In the genomic region with DNA sequence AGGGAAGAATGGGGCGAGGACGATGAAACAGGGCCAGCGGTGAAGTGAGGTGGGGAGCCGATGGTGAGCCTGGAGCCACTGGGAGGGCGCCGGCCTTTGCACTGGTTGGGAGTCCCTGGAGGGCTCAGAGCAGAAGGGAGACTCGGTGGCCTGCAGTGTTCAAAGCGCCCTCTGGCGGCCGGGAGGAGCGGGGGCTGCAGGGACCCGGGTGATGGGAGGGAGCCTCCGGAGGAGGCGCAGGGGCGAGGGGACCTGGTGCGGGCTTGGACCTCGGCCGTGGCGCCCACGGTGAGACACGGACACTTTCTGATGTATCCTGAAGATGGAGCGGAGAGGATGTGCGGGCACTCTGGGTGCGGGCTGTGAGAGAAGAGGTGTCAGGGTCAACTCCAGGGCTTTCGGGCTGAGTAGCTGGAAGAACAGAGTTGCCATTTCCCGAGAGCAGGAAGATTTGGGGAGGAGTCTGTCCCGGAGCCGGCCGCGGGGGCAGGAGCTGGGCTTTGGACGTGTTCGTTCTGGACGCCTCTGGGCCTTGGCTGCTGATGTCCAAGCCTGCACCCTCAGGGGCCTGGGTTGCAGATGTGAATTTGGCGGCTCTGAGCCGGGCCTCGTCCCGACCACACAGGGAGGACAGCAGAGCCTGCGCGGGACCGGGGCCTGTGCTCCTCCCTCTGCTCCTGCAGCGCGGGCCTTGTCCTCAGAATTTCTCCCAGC, we compare ENCODE assay signal across 8 cellular contexts. TPM values are rescaled to one million over a fixed set of nuclear protein-coding genes. Genes with fewer than 3 reads are reported as not detected.
DNase-seq lines count a peak whose midpoint lies in the region; ATAC-seq and TF ChIP-seq lines count a peak whose summit lies in the region.

No MANE protein-coding gene starts in this region.

- H3K27me3 ChIP-seq in right atrium auricular region (no peaks in the 10 kb centered on the region), spleen (replicated peaks in 1 of 7) (peaks cover 0 to 26% (median 2%) of the 10 kb centered on the region in 7 donors)

- no peak overlapping the region for H3K4me3 Mint-ChIP-seq in activated naive CD4-positive, alpha-beta T cell treated with anti-CD3 and anti-CD28 coated beads, Interleukin-2, amount 10 ng/mL, durations not matched to agents 7 days and 5 days

- H3K36me3 Mint-ChIP-seq in activated naive CD4-positive, alpha-beta T cell treated with anti-CD3 and anti-CD28 coated beads, Interleukin-2, amount 10 ng/mL, durations not matched to agents 7 days and 5 days = no peaks in the 10 kb centered on the region

- H3K9me3 ChIP-seq in right atrium auricular region (no peaks in the 10 kb centered on the region), spleen (no peaks in the 10 kb centered on the region)

- peak overlapping the region; percentile 39 to 55 for H3K27ac ChIP-seq in right atrium auricular region
- no peak overlapping the region for H3K27ac ChIP-seq in spleen

- TF ChIP-seq POLR2A in spleen (IDR thresholded peaks at IDR 0.05) = no peak

- DNase-seq in CMK (ENCODE audit: low read depth) (peak; percentile 33), SKM-1 (lab: John Stamatoyannopoulos, UW; ENCODE audit: unreplicated experiment) (peak; percentile 78), right atrium auricular region (ENCODE audit: low spot score) (peak; percentile 87), spleen (peak; percentile 91), NCI-H2171 treated with DMSO at 0.1 percent for 48 hours (lab: John Stamatoyannopoulos, UW) (no peak), globus pallidus (ENCODE audit: low spot score) (no peak)
- peak; percentile 74 for DNase-seq in activated naive CD4-positive, alpha-beta T cell treated with anti-CD3 and anti-CD28 coated beads, Interleukin-2, amount 10 ng/mL, durations not matched to agents 7 days and 5 days

- peaks cover 35% of the 10 kb centered on the region for H3K27me3 Mint-ChIP-seq in activated naive CD4-positive, alpha-beta T cell treated with anti-CD3 and anti-CD28 coated beads, Interleukin-2, amount 10 ng/mL, durations not matched to agents 7 days and 5 days

- H3K4me1 Mint-ChIP-seq in activated naive CD4-positive, alpha-beta T cell treated with anti-CD3 and anti-CD28 coated beads, Interleukin-2, amount 10 ng/mL, durations not matched to agents 7 days and 5 days = peaks cover 8% of the 10 kb centered on the region

- peak overlapping the region in 1 of 2 donors; percentile 6 for H3K4me3 ChIP-seq in right atrium auricular region
- peak overlapping the region in 1 of 8 donors; percentile 2 for H3K4me3 ChIP-seq in spleen

- intact Hi-C loops in spleen (cut with DNase I; ENCODE audit: low total_unique reads) = loop anchor here (5.0 kb wide), 1 partner anchor 108 kb away; no protein-coding TSS in a partner anchor

- CTCF ChIA-PET in activated naive CD4-positive, alpha-beta T cell treated with anti-CD3 and anti-CD28 coated beads, Interleukin-2, amount 10 ng/mL, durations not matched to agents 7 days and 5 days (lab: Charles Lee) = interaction anchor here (0.7 to 9.1 kb wide), 8 partner anchors 10 to 511 kb away, joined by 3 to 126 read pairs (median 4); no protein-coding TSS in a partner anchor

- WGBS in spleen, 5 donors = 22 to 41% (median 33%) methylated on average over 32 to 42 of the region's 42 CpGs

- H3K9me3 Mint-ChIP-seq in activated naive CD4-positive, alpha-beta T cell treated with anti-CD3 and anti-CD28 coated beads, Interleukin-2, amount 10 ng/mL, durations not matched to agents 7 days and 5 days = no peaks in the 10 kb centered on the region

- H3K27ac Mint-ChIP-seq in activated naive CD4-positive, alpha-beta T cell treated with anti-CD3 and anti-CD28 coated beads, Interleukin-2, amount 10 ng/mL, durations not matched to agents 7 days and 5 days = no peak overlapping the region

- no peaks in the 10 kb centered on the region for H3K36me3 ChIP-seq in right atrium auricular region
- H3K36me3 ChIP-seq in spleen = no peaks in the 10 kb centered on the region

- TF ChIP-seq CTCF in right atrium auricular region (IDR thresholded peaks at IDR 0.05) (peak; percentile 76 to 90), spleen (IDR thresholded peaks at IDR 0.05 in 8 of 11, conservative IDR thresholded peaks at IDR 0.05 in 3 of 11) (peak in 9 of 11 experiments; percentile 32 to 90 (median 80))

- ATAC-seq in HG03159 (IDR thresholded peaks at IDR 0.05; ENCODE audit: unreplicated experiment) = peak; percentile 54

- peaks cover 0 to 20% of the 10 kb centered on the region in 2 donors for H3K4me1 ChIP-seq in right atrium auricular region
- peaks cover 0 to 15% (median 0%) of the 10 kb centered on the region in 6 donors for H3K4me1 ChIP-seq in spleen

RNA-seq across cellular contexts. Expression of gene HEYL, which starts 29.7 kb away (rescaled TPM):
- total RNA-seq in right atrium auricular region (10 to 100 TPM; 28.1 to 35.4 TPM), spleen (1 to 10 TPM; 3.2 to 9.9 (median 5.2) TPM)
- polyA plus RNA-seq in spleen = 1 to 10 TPM; 1.2 to 3.1 (median 1.5) TPM

RNA-seq across cellular contexts. Expression of gene PABPC4, which starts 33.2 kb away (rescaled TPM):
- total RNA-seq in right atrium auricular region = 100 to 1,000 TPM; 199 to 219 TPM
- 100 to 1,000 TPM; 145 to 241 (median 172) TPM for total RNA-seq in spleen
- 100 to 1,000 TPM; 111 to 117 (median 114) TPM for polyA plus RNA-seq in spleen

Comparison
In these comparisons a context has a peak if more than half of its experiments do, and no peak if none do; other contexts are left out.
1. DNase-seq: peak in CMK (single experiment), SKM-1 (single experiment), activated naive CD4-positive, alpha-beta T cell treated with anti-CD3 and anti-CD28 coated beads, Interleukin-2, amount 10 ng/mL, durations not matched to agents 7 days and 5 days (single experiment), right atrium auricular region (single experiment) and spleen (single experiment); none in NCI-H2171 treated with DMSO at 0.1 percent for 48 hours (single experiment) and globus pallidus (single experiment).
2. H3K27ac ChIP-seq: peak in right atrium auricular region (2 of 2); none in spleen (0 of 8).